ENCODE assay signal across 14 cellular contexts in the genomic region with DNA sequence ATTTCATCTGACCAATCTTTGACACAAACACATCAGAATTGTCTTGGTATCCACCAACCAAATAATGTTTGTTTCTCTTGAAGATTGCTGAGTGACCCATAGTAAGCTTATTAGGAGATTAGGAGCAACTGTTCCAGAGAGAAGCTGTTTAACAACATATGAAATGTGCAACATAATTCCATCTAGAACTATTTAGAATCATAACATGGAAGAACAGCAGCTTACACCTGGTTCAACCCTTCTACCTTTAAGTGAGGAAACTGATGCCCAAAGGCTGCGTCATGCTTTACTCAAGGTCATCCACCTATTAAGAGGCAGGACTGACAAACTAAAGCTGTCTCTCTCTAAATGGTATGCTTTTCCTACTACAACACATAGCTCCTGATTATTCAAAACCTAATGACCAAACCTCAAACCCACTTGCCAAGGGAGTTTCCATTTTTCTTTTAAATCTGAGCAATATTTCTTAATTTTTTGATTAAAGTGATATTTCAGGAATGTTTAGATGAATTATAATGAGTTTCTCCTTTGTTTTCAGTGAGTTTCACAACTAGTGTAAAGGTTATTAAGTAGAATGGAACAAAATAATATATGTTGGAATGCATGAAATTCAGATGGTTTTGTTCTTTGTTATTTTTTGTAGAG.
DNase-seq lines count a peak whose midpoint lies in the region; ATAC-seq and TF ChIP-seq lines count a peak whose summit lies in the region.
"Had no signal": no experiment of that assay in that cellular context is flagged by ENCODE, and none has a peak within 500 bp of the region (broad histone marks: within the 10 kb centered on the region; RNA-seq: fewer than 3 reads in every experiment).

No MANE protein-coding gene starts in this region.

- intact Hi-C loops in esophagus muscularis mucosa (cut with DNase I) (loop anchor here (5.0 kb wide), 1 partner anchor 91 kb away; no protein-coding TSS in a partner anchor), sigmoid colon (cut with DNase I) (loop anchor here (5.0 kb wide), 1 partner anchor 36 kb away; no protein-coding TSS in a partner anchor)

- TF ChIP-seq POLR2A in esophagus muscularis mucosa (IDR thresholded peaks at IDR 0.05; ENCODE audit: low read depth) (no peak), sigmoid colon (IDR thresholded peaks at IDR 0.05) (no peak)

- H3K9me3 ChIP-seq in CD4-positive, CD25-positive, alpha-beta regulatory T cell (ENCODE audit: control insufficient read depth in 2 of 2, low read length in 2 of 2), result no peaks in the 10 kb centered on the region
- H3K9me3 ChIP-seq in HUES48 (ENCODE audit: control insufficient read depth, insufficient read depth, low read length) (no peaks in the 10 kb centered on the region), esophagus muscularis mucosa (no peaks in the 10 kb centered on the region), sigmoid colon (no peaks in the 10 kb centered on the region)
- H3K9me3 ChIP-seq: Caco-2 had no signal

- no peak for TF ChIP-seq EP300 in esophagus muscularis mucosa (IDR thresholded peaks at IDR 0.05)
- TF ChIP-seq EP300 in sigmoid colon (IDR thresholded peaks at IDR 0.05), result no peak

- 79% methylated on average over 1 of the region's 1 CpG for WGBS in esophagus muscularis mucosa
- WGBS in sigmoid colon, 2 donors, result 94% methylated on average over 1 of the region's 1 CpG

- H3K4me1 ChIP-seq in CD4-positive, CD25-positive, alpha-beta regulatory T cell (ENCODE audit: control insufficient read depth, insufficient read depth, low read length, poor library complexity, severe bottlenecking), result peaks cover 32% of the 10 kb centered on the region
- H3K4me1 ChIP-seq in HUES48 (ENCODE audit: control insufficient read depth, insufficient read depth, low read length) (peaks cover 72% of the 10 kb centered on the region), esophagus muscularis mucosa (peaks cover 21 to 54% (median 43%) of the 10 kb centered on the region in 4 donors), sigmoid colon (peaks cover 0 to 52% (median 45%) of the 10 kb centered on the region in 4 donors)

- H3K36me3 ChIP-seq in CD4-positive, CD25-positive, alpha-beta regulatory T cell (ENCODE audit: control insufficient read depth, insufficient read depth, low read length), result no peaks in the 10 kb centered on the region
- H3K36me3 ChIP-seq in HUES48 (ENCODE audit: control insufficient read depth, insufficient read depth, low read length), result no peaks in the 10 kb centered on the region
- H3K36me3 ChIP-seq in esophagus muscularis mucosa, result no peaks in the 10 kb centered on the region
- no peaks in the 10 kb centered on the region for H3K36me3 ChIP-seq in sigmoid colon
- H3K36me3 ChIP-seq: brain microvascular endothelial cell had no signal

- no peaks in the 10 kb centered on the region for H3K27me3 Mint-ChIP-seq in CD4-positive, CD25-positive, alpha-beta regulatory T cell
- H3K27me3 Mint-ChIP-seq: activated T-helper 17 cell treated with anti-CD3 and anti-CD28 coated beads, Interleukin-2, amount 50 U/mL, for 72 hours had no signal

- H3K27me3 ChIP-seq in CD4-positive, CD25-positive, alpha-beta regulatory T cell (ENCODE audit: control insufficient read depth, insufficient read depth, low read length), result no peaks in the 10 kb centered on the region
- H3K27me3 ChIP-seq in HUES48 (ENCODE audit: control insufficient read depth, insufficient read depth, low read length), result no peaks in the 10 kb centered on the region
- no peaks in the 10 kb centered on the region for H3K27me3 ChIP-seq in esophagus muscularis mucosa
- no peaks in the 10 kb centered on the region for H3K27me3 ChIP-seq in sigmoid colon
- H3K27me3 ChIP-seq: brain microvascular endothelial cell had no signal

- H3K4me3 ChIP-seq in CD4-positive, CD25-positive, alpha-beta regulatory T cell (ENCODE audit: low read depth, low read length), result no peak overlapping the region
- 0 out of 2 replicates have a peak overlapping the region, but pooled peaks have one; percentile 54 for H3K4me3 ChIP-seq in HUES48 (ENCODE audit: low read depth, low read length)
- no peak overlapping the region for H3K4me3 ChIP-seq in esophagus muscularis mucosa
- no peak overlapping the region for H3K4me3 ChIP-seq in sigmoid colon

- no peaks in the 10 kb centered on the region for H3K36me3 Mint-ChIP-seq in CD4-positive, CD25-positive, alpha-beta regulatory T cell

- H3K27ac ChIP-seq in CD4-positive, CD25-positive, alpha-beta regulatory T cell (ENCODE audit: insufficient read depth, low read length, poor library complexity, severe bottlenecking), result no peak overlapping the region
- no peak overlapping the region for H3K27ac ChIP-seq in HUES48 (ENCODE audit: low read depth, low read length)
- peak overlapping the region in 3 of 4 donors; percentile 78 to 83 (median 83) for H3K27ac ChIP-seq in esophagus muscularis mucosa (replicated peaks in 1 of 4)
- H3K27ac ChIP-seq in sigmoid colon, result peak overlapping the region; percentile 73 to 85 (median 80)

- no peak overlapping the region for H3K4me3 Mint-ChIP-seq in CD4-positive, CD25-positive, alpha-beta regulatory T cell
- H3K4me3 Mint-ChIP-seq: activated T-helper 17 cell treated with anti-CD3 and anti-CD28 coated beads, Interleukin-2, amount 50 U/mL, for 72 hours had no signal

- TF ChIP-seq CTCF in esophagus muscularis mucosa (IDR thresholded peaks at IDR 0.05) (no peak), sigmoid colon (IDR thresholded peaks at IDR 0.05) (no peak)

- H3K9ac ChIP-seq in HUES48 (ENCODE audit: low read depth, low read length), result no peak overlapping the region

- H3K4me1 Mint-ChIP-seq in CD4-positive, CD25-positive, alpha-beta regulatory T cell, result peaks cover 0 to 9% (median 4%) of the 10 kb centered on the region in 4 donors

- peaks cover 0 to 2% (median 0%) of the 10 kb centered on the region in 7 donors for H3K9me3 Mint-ChIP-seq in CD4-positive, CD25-positive, alpha-beta regulatory T cell

- no peak for DNase-seq in CD4-positive, CD25-positive, alpha-beta regulatory T cell
- DNase-seq in esophagus muscularis mucosa (ENCODE audit: extremely low spot score) (no peak), sigmoid colon (no peak), NCI-H774 (lab: John Stamatoyannopoulos, UW) (no peak), NCI-H146 treated with DMSO at 0.1 percent for 48 hours (lab: John Stamatoyannopoulos, UW; ENCODE audit: unreplicated experiment) (no peak)
- DNase-seq: brain microvascular endothelial cell; Caco-2; effector CD8-positive, alpha-beta T cell; foreskin melanocyte; NCI-H2081; NCI-H69 had no signal

- peak overlapping the region in 2 of 3 donors; percentile 74 to 82 for H3K27ac Mint-ChIP-seq in CD4-positive, CD25-positive, alpha-beta regulatory T cell
- H3K27ac Mint-ChIP-seq: activated T-helper 17 cell treated with anti-CD3 and anti-CD28 coated beads, Interleukin-2, amount 50 U/mL, for 72 hours had no signal

- ATAC-seq in CD4-positive, CD25-positive, alpha-beta regulatory T cell (ENCODE audit: low read depth in 2 of 2), result no peak
- no peak for ATAC-seq in GM21447 (IDR thresholded peaks at IDR 0.05; ENCODE audit: unreplicated experiment)
- ATAC-seq: activated T-helper 17 cell treated with anti-CD3 and anti-CD28 coated beads, Interleukin-2, amount 50 U/mL, for 72 hours had no signal

Comparison
In these comparisons a context has a peak if more than half of its experiments do, and no peak if none do; other contexts are left out.
1. H3K27ac ChIP-seq: peak in esophagus muscularis mucosa (3 of 4) and sigmoid colon (4 of 4); none in CD4-positive, CD25-positive, alpha-beta regulatory T cell (single experiment) and HUES48 (single experiment).